19 cellular contexts compared by ENCODE assay signal in genomic region chr5:7650755-7651154, GRCh38.
"Had no signal": no experiment of that assay in that cellular context is flagged by ENCODE, and none has a peak within 500 bp of the region (broad histone marks: within the 10 kb centered on the region; RNA-seq: fewer than 3 reads in every experiment).

No MANE protein-coding gene starts in this region.

- ATAC-seq: activated CD8-positive, alpha-beta T cell treated with anti-CD3 and anti-CD28 coated beads for 36 hours; activated T-cell treated with anti-CD3 and anti-CD28 coated beads, Interleukin-2, amount 50 U/mL, for 4 hours; body of pancreas; mucosa of descending colon; naive thymus-derived CD8-positive, alpha-beta T cell; right cardiac atrium; stimulated activated naive CD8-positive, alpha-beta T cell treated with anti-CD3 and anti-CD28 coated beads, Interleukin-15, Interleukin-2, amounts not matched to agents 100 U/mL and 50 U/mL, for 24 hours; T-helper 17 cell; WTC11 had no signal

- H3K4me3 ChIP-seq: body of pancreas, lung, mucosa of descending colon, upper lobe of left lung had no signal

- H3K9me3 Mint-ChIP-seq: activated T-cell treated with anti-CD3 and anti-CD28 coated beads, Interleukin-2, amount 50 U/mL, for 4 hours; WTC11 had no signal

- H3K36me3 Mint-ChIP-seq: naive thymus-derived CD8-positive, alpha-beta T cell had no signal

- H3K27me3 ChIP-seq: body of pancreas, neutrophil, upper lobe of left lung had no signal

- H3K4me3 Mint-ChIP-seq: activated CD8-positive, alpha-beta T cell treated with anti-CD3 and anti-CD28 coated beads for 36 hours; activated T-cell treated with anti-CD3 and anti-CD28 coated beads, Interleukin-2, amount 50 U/mL, for 4 hours; naive thymus-derived CD8-positive, alpha-beta T cell; T-helper 17 cell; WTC11 had no signal

- H3K27ac Mint-ChIP-seq: activated CD8-positive, alpha-beta T cell treated with anti-CD3 and anti-CD28 coated beads for 36 hours; naive thymus-derived CD8-positive, alpha-beta T cell; T-helper 17 cell; WTC11 had no signal

- H3K36me3 ChIP-seq: neutrophil, upper lobe of left lung had no signal

- H3K4me1 ChIP-seq: body of pancreas, upper lobe of left lung had no signal

- DNase-seq: activated CD4-positive, alpha-beta T cell treated with anti-CD3 and anti-CD28 coated beads for 4 hours; activated CD8-positive, alpha-beta T cell treated with anti-CD3 and anti-CD28 coated beads for 36 hours; activated effector memory CD4-positive, alpha-beta T cell treated with Interleukin-2 at 50 U/mL for 16 hours; activated naive CD4-positive, alpha-beta T cell treated with anti-CD3 and anti-CD28 coated beads, Interleukin-2, amount 50 U/mL, for 16 hours; activated T-cell treated with anti-CD3 and anti-CD28 coated beads, Interleukin-2, amount 50 U/mL, for 4 hours; body of pancreas; cerebellar nuclear complex; effector memory CD4-positive, alpha-beta T cell; foreskin melanocyte; islet precursor cell; mucosa of descending colon; naive thymus-derived CD8-positive, alpha-beta T cell; right cardiac atrium; stimulated activated naive CD8-positive, alpha-beta T cell treated with anti-CD3 and anti-CD28 coated beads, Interleukin-15, Interleukin-2, amounts not matched to agents 100 U/mL and 50 U/mL, for 24 hours; T-helper 17 cell; upper lobe of left lung had no signal

- H3K27ac ChIP-seq: body of pancreas, neutrophil, upper lobe of left lung had no signal

- H3K4me1 Mint-ChIP-seq: naive thymus-derived CD8-positive, alpha-beta T cell; T-helper 17 cell had no signal

- H3K9me3 ChIP-seq: body of pancreas, mucosa of descending colon, neutrophil, upper lobe of left lung had no signal
